ENCODE assay signal across 8 cellular contexts in genomic region chr1:155859234-155859829, GRCh38. TPM values are rescaled to one million over a fixed set of nuclear protein-coding genes. Genes with fewer than 3 reads are reported as not detected.
A peak's percentile ranks its signal among the peaks of the same experiment; 100 is the strongest.
DNase-seq lines count a peak whose midpoint lies in the region; ATAC-seq, FAIRE-seq and TF ChIP-seq lines count a peak whose summit lies in the region.

Gene SYT11 (plus strand): TSS chr1:155859567. CDS start chr1:155859762, 195 bp downstream.

- peak within 1 kb of the TSS; percentile 88 for H4K91ac ChIP-seq in IMR-90 (ENCODE audit: insufficient read depth, low read depth, low read length)

- in situ Hi-C loops in IMR-90 (cut with MboI; ENCODE audit: low sequenced_read_pairs) = no loop called here

- H2BK5ac ChIP-seq in IMR-90 (ENCODE audit: low read depth, low read length, poor library complexity, severe bottlenecking) = peak within 1 kb of the TSS; percentile 92

- H3K27ac ChIP-seq in IMR-90 (ENCODE audit: insufficient read depth, low read length) = peak within 1 kb of the TSS; percentile 95

- DNase-seq in D341Med (ENCODE audit: low spot score) (peak; percentile 95), IMR-90 (peak; percentile 94), OCI-M1 (lab: John Stamatoyannopoulos, UW) (peak; percentile 99), activated T-cell treated with anti-CD3 and anti-CD28 coated beads for 1 hour (ENCODE audit: low read depth) (peak; percentile 89), mesenteric fat pad (ENCODE audit: low spot score) (peak; percentile 96)
- peak; percentile 93 for DNase-seq in stimulated activated CD8-positive, alpha-beta memory T cell treated with anti-CD3 and anti-CD28 coated beads, Interleukin-15, amount 100 ng/mL, for 1 hour (ENCODE audit: low read depth)

- no peaks in the 10 kb centered on the region for H4K20me1 ChIP-seq in IMR-90 (ENCODE audit: insufficient read depth, low read length)

- peak within 1 kb of the TSS; percentile 80 for H3K4ac ChIP-seq in IMR-90 (ENCODE audit: low read depth, low read length)

- peak within 1 kb of the TSS; percentile 83 for H3K9ac ChIP-seq in IMR-90 (ENCODE audit: low read depth, low read length)

- TF ChIP-seq POLR2A in IMR-90 (IDR thresholded peaks at IDR 0.05; ENCODE audit: low read depth, low read length) = no peak

- H3K27me3 ChIP-seq in IMR-90 (ENCODE audit: control insufficient read depth, insufficient read depth, low read length) = no peaks in the 10 kb centered on the region

- no peak for TF ChIP-seq CTCF in IMR-90 (conservative IDR thresholded peaks at IDR 0.05; ENCODE audit: low read depth, low read length)

- dilution Hi-C loops in IMR-90 (cut with HindIII; ENCODE audit: low sequenced_read_pairs, unreplicated experiment) = no loop called here

- no TSS peak for BruUV-seq in IMR-90 (replicated peaks; lab: Mats Ljungman, UMichigan)

- peak within 1 kb of the TSS; percentile 7; the same call in 1 of the 3 replicates for H2BK15ac ChIP-seq in IMR-90 (ENCODE audit: low read depth, low read length)

- H3K18ac ChIP-seq in IMR-90 (ENCODE audit: low read depth, low read length) = peak within 1 kb of the TSS; percentile 81

- H3K9me3 ChIP-seq in IMR-90 (ENCODE audit: control insufficient read depth, insufficient read depth, low read length) = no peaks in the 10 kb centered on the region

- peak within 1 kb of the TSS; percentile 28; the same call in 1 of the 2 replicates for H2BK20ac ChIP-seq in IMR-90 (ENCODE audit: low read depth, low read length)

- peak within 1 kb of the TSS; percentile 95 for H4K5ac ChIP-seq in IMR-90 (ENCODE audit: low read depth, low read length)

- peak within 1 kb of the TSS; percentile 90 for H3K14ac ChIP-seq in IMR-90 (replicated peaks; ENCODE audit: low read depth, low read length)

- peaks cover 10% of the 10 kb centered on the region for H3K9me1 ChIP-seq in IMR-90 (ENCODE audit: insufficient read depth, low read length)

- ATAC-seq in GM21528 (IDR thresholded peaks at IDR 0.05; ENCODE audit: low FRiP score, unreplicated experiment) (peak; percentile 59), IMR-90 (ENCODE audit: low read depth) (peak; percentile 87)

- intact Hi-C loops in IMR-90 (cut with micrococcal nuclease) = no loop called here

- H2AFZ ChIP-seq in IMR-90 (replicated peaks; ENCODE audit: low read length, poor library complexity) = peak within 1 kb of the TSS; percentile 91

- peak within 1 kb of the TSS; percentile 50 for H3K4me3 ChIP-seq in IMR-90 (ENCODE audit: insufficient read depth, low read depth, low read length)

- TF ChIP-seq RAD21 in IMR-90 (IDR thresholded peaks at IDR 0.05; ENCODE audit: low read length) = no peak

- H3K36me3 ChIP-seq in IMR-90 (ENCODE audit: control insufficient read depth, insufficient read depth, low read length) = peaks cover under 1% of the 10 kb centered on the region

- H2AK5ac ChIP-seq in IMR-90 (ENCODE audit: low read depth, low read length) = peak within 1 kb of the TSS; percentile 91

- H3K4me1 ChIP-seq in IMR-90 (ENCODE audit: control insufficient read depth, insufficient read depth, low read length) = no peaks in the 10 kb centered on the region; the same call in 1 of the 2 replicates

- peaks cover 9 to 64% of the 10 kb centered on the region in 2 experiments for H3K79me1 ChIP-seq in IMR-90 (ENCODE audit: low read depth in 1 of 2, low read length in 2 of 2)

- peak within 1 kb of the TSS; percentile 79 for H3K56ac ChIP-seq in IMR-90 (ENCODE audit: extremely low read depth, insufficient read depth, low read length)

- peak; percentile 97 for FAIRE-seq in endometrium (lab: Jason Lieb, UNC)

- CTCF ChIA-PET in IMR-90 (lab: Yijun Ruan, JAX) = no interaction called here

- WGBS in IMR-90 (ENCODE audit: extremely low coverage in 2 of 2, insufficient read length in 1 of 2), 2 experiments = 3% methylated on average over 18 of the region's 33 CpGs; no CpG with 5 or more reads in 1 of the 2 experiments

- peak within 1 kb of the TSS; percentile 93 to 95 for H4K8ac ChIP-seq in IMR-90 (ENCODE audit: low read depth in 2 of 2, low read length in 2 of 2)

- H2AK9ac ChIP-seq in IMR-90 (replicated peaks; ENCODE audit: low read depth, low read length, poor library complexity) = peak within 1 kb of the TSS; percentile 99

- peak within 1 kb of the TSS; percentile 57 for H2BK120ac ChIP-seq in IMR-90 (ENCODE audit: low read depth, low read length)

- POLR2A ChIA-PET in IMR-90 (lab: Charles Lee; ENCODE audit: unreplicated experiment) = interaction anchor here (1.0 kb wide), 1 partner anchor 10 kb away, joined by 4 read pairs; no protein-coding TSS in a partner anchor

- H3K4me2 ChIP-seq in IMR-90 (ENCODE audit: low read depth, low read length) = peak within 1 kb of the TSS; percentile 82

- H3K23ac ChIP-seq in IMR-90 (ENCODE audit: low read depth, low read length) = peak within 1 kb of the TSS; percentile 90

TF ChIP-seq in IMR-90, 13 proteins besides CTCF, POLR2A, EP300 and RAD21:
- TF ChIP-seq ELK1 (IDR thresholded peaks at IDR 0.05; ENCODE audit: borderline replicate concordance, low read depth, low read length) = no peak
- no peak for TF ChIP-seq BHLHE40 (IDR thresholded peaks at IDR 0.05; ENCODE audit: low read depth, low read length)
- no peak for TF ChIP-seq MAFK (IDR thresholded peaks at IDR 0.05; ENCODE audit: low read depth, low read length)
- TF ChIP-seq CHD1 (IDR thresholded peaks at IDR 0.05; ENCODE audit: low read depth, low read length) = no peak
- no peak for TF ChIP-seq FOS (IDR thresholded peaks at IDR 0.05; ENCODE audit: low read depth, low read length)
- TF ChIP-seq RFX5 (IDR thresholded peaks at IDR 0.05; ENCODE audit: low read depth, low read length) = no peak
- no peak for TF ChIP-seq NFE2L2 (IDR thresholded peaks at IDR 0.05; ENCODE audit: low read depth, low read length)
- peak; percentile 44; the same call in 1 of the 2 replicates for TF ChIP-seq MAZ (IDR thresholded peaks at IDR 0.05; ENCODE audit: borderline replicate concordance, low read depth, low read length)
- TF ChIP-seq USF2 (IDR thresholded peaks at IDR 0.05; ENCODE audit: low read depth, low read length) = no peak
- no peak for TF ChIP-seq MXI1 (IDR thresholded peaks at IDR 0.05; ENCODE audit: borderline replicate concordance, low read depth, low read length)
- TF ChIP-seq CEBPB (IDR thresholded peaks at IDR 0.05; ENCODE audit: low read depth, low read length) = peak; percentile 77
- TF ChIP-seq RCOR1 (IDR thresholded peaks at IDR 0.05; ENCODE audit: insufficient replicate concordance, low read length) = peak; percentile 91
- TF ChIP-seq SMC3 (IDR thresholded peaks at IDR 0.05; ENCODE audit: low read depth, low read length) = no peak

RNA-seq across cellular contexts. Expression of gene SYT11, which starts in this region (rescaled TPM):
- total RNA-seq in IMR-90 (2012; rRNA removed) (37.8 and 43.7 TPM in 2 replicates), mesenteric fat pad (6.1 TPM)
- 22.9 TPM in 2 replicates for polyA plus RNA-seq in IMR-90 (2012; rRNA removed)
- 12.1 TPM in 2 replicates for polyA plus RNA-seq in IMR-90 (2012; cell fraction: cytosol; rRNA removed)
- polyA plus RNA-seq in IMR-90 (2012; cell fraction: nucleus; rRNA removed; ENCODE audit: low replicate concordance) = 7.0 and 11.9 TPM in 2 replicates

Comparison
In these comparisons a context has a peak if more than half of its experiments do, and no peak if none do; other contexts are left out.
1. Peak in every context shown above with its lines: DNase-seq, ATAC-seq, H3K4me3 ChIP-seq and H3K27ac ChIP-seq.